In genomic region chr5:86008704-86009103, GRCh38 we compare ENCODE assay signal across 11 cellular contexts.
"Had no signal": no experiment of that assay in that cellular context is flagged by ENCODE, and none has a peak within 500 bp of the region (broad histone marks: within the 10 kb centered on the region; RNA-seq: fewer than 3 reads in every experiment).

No MANE protein-coding gene starts in this region.

- H3K9me3 ChIP-seq: HAP-1 had no signal

- H3K4me1 Mint-ChIP-seq: GM23338, H9 had no signal

- H3K36me3 ChIP-seq: HAP-1 had no signal

- H3K27ac ChIP-seq: GM23248 had no signal

- H3K4me3 ChIP-seq: GM23248, GM23338, HAP-1 had no signal

- DNase-seq: GM23248, GOT3, H7, H9, HCEC 1CT, HFFc6 had no signal

- H3K4me3 Mint-ChIP-seq: GM23338, H9, HFFc6 had no signal

- FAIRE-seq: H1, H54 had no signal

- ATAC-seq: GM23338, HCT116 had no signal

- H3K9ac ChIP-seq: GM23248 had no signal

- H3K27ac Mint-ChIP-seq: GM23338, H9, HFFc6 had no signal

- H2AFZ ChIP-seq: GM23248, GM23338 had no signal

- H3K4me1 ChIP-seq: HAP-1 had no signal

- H3K4me2 ChIP-seq: GM23338 had no signal
